Comparison of ENCODE assay signal across 19 cellular contexts in genomic region chr13:32023698-32024097, GRCh38. TPM values are rescaled to one million over a fixed set of nuclear protein-coding genes. Genes with fewer than 3 reads are reported as not detected.
A peak's percentile ranks its signal among the peaks of the same experiment; 100 is the strongest.
DNase-seq lines count a peak whose midpoint lies in the region; ATAC-seq, FAIRE-seq and TF ChIP-seq lines count a peak whose summit lies in the region.
"Had no signal": no experiment of that assay in that cellular context is flagged by ENCODE, and none has a peak within 500 bp of the region (broad histone marks: within the 10 kb centered on the region; RNA-seq: fewer than 3 reads in every experiment).

No MANE protein-coding gene starts in this region.

- POLR2A ChIA-PET in IMR-90 (lab: Charles Lee; ENCODE audit: unreplicated experiment), result no interaction called here

- TF ChIP-seq CTCF in BE2C (IDR thresholded peaks at IDR 0.05; ENCODE audit: low read depth, low read length) (peak; percentile 33), IMR-90 (conservative IDR thresholded peaks at IDR 0.05; ENCODE audit: low read depth, low read length) (peak; percentile 41), VCaP (conservative IDR thresholded peaks at IDR 0.05) (peak; percentile 43), kidney (IDR thresholded peaks at IDR 0.05; ENCODE audit: borderline replicate concordance, extremely low read depth, insufficient read depth) (peak; percentile 5)

- no peak for DNase-seq in BE2C
- DNase-seq in IMR-90, result no peak
- no peak for DNase-seq in kidney
- no peak for DNase-seq in CD1c-positive myeloid dendritic cell (ENCODE audit: extremely low spot score)
- DNase-seq in kidney tubule cell (ENCODE audit: low spot score), result no peak
- DNase-seq in NOMO-1 treated with dmso at 0.1 percent for 144 hours (lab: John Stamatoyannopoulos, UW; ENCODE audit: unreplicated experiment), result no peak
- DNase-seq: activated CD8-positive, alpha-beta memory T cell treated with anti-CD3 and anti-CD28 coated beads for 24 hours; activated naive CD4-positive, alpha-beta T cell; CD8-positive, alpha-beta memory T cell; NCI-H1092; NCI-H524; right cardiac atrium; stimulated activated CD4-positive, alpha-beta T cell treated with anti-CD3 and anti-CD28 coated beads, Interleukin-4, amount 100 ng/mL, for 4 hours; stimulated activated naive B cell treated with anti-CD40 and anti-IgM and Interleukin-4, amounts not matched to agents 10 μg/mL and 1 μg/mL and 100 μg/mL, for 72 hours had no signal

- no CpG with 5 or more reads among the region's 3 CpGs for WGBS in IMR-90 (ENCODE audit: extremely low coverage in 2 of 2, insufficient read length in 1 of 2), 2 experiments

- H3K4me2 ChIP-seq in IMR-90 (ENCODE audit: low read depth, low read length), result no peak overlapping the region

- no peak overlapping the region for H2AK5ac ChIP-seq in IMR-90 (ENCODE audit: low read depth, low read length)

- H2BK15ac ChIP-seq in IMR-90 (ENCODE audit: low read depth, low read length), result no peak overlapping the region

- no peak overlapping the region for H2AFZ ChIP-seq in IMR-90 (replicated peaks; ENCODE audit: low read length, poor library complexity)

- no peak overlapping the region for H4K5ac ChIP-seq in IMR-90 (ENCODE audit: low read depth, low read length)

- no peak overlapping the region for H3K18ac ChIP-seq in IMR-90 (ENCODE audit: low read depth, low read length)

- H3K4me1 ChIP-seq in BE2C (peaks cover 10% of the 10 kb centered on the region), IMR-90 (ENCODE audit: control insufficient read depth, insufficient read depth, low read length) (peaks cover 3% of the 10 kb centered on the region; the same call in 1 of the 2 replicates), kidney (ENCODE audit: control insufficient read depth in 1 of 2, insufficient read depth in 1 of 2, low read depth in 1 of 2, low read length in 2 of 2) (no peaks in the 10 kb centered on the region)

- H3K4ac ChIP-seq in IMR-90 (ENCODE audit: low read depth, low read length), result no peak overlapping the region

- no peak overlapping the region for H2AK9ac ChIP-seq in IMR-90 (replicated peaks; ENCODE audit: low read depth, low read length, poor library complexity)

- no peak for TF ChIP-seq POLR2A in IMR-90 (IDR thresholded peaks at IDR 0.05; ENCODE audit: low read depth, low read length)

- no peak for ATAC-seq in IMR-90 (ENCODE audit: low read depth)
- no peak for ATAC-seq in HG03108 (IDR thresholded peaks at IDR 0.05; ENCODE audit: unreplicated experiment)
- ATAC-seq: natural killer cell treated with Interleukin-12 subunit alpha and Interleukin-12 subunit beta and Interleukin-15 and Interleukin-18, amount 100 ng/mL, for 72 hours; right cardiac atrium; Right ventricle myocardium inferior; stimulated activated naive B cell treated with anti-CD40 and anti-IgM and Interleukin-4, amounts not matched to agents 10 μg/mL and 1 μg/mL and 100 μg/mL, for 72 hours had no signal

- CTCF ChIA-PET in IMR-90 (lab: Yijun Ruan, JAX), result no interaction called here

- intact Hi-C loops in IMR-90 (cut with micrococcal nuclease) (loop anchor here (5.0 kb wide), 1 partner anchor 224 kb away; no protein-coding TSS in a partner anchor), kidney (cut with DNase I) (no loop called here)

- H2BK120ac ChIP-seq in IMR-90 (ENCODE audit: low read depth, low read length), result no peak overlapping the region

- no peak overlapping the region for H3K14ac ChIP-seq in IMR-90 (replicated peaks; ENCODE audit: low read depth, low read length)

- no peak overlapping the region for H2BK5ac ChIP-seq in IMR-90 (ENCODE audit: low read depth, low read length, poor library complexity, severe bottlenecking)

- FAIRE-seq in kidney (lab: Jason Lieb, UNC), result peak; percentile 45
- FAIRE-seq: H54 had no signal

- no peak overlapping the region for H3K23ac ChIP-seq in IMR-90 (ENCODE audit: low read depth, low read length)

- H3K4me3 ChIP-seq in BE2C (ENCODE audit: low read depth, low read length) (no peak overlapping the region), IMR-90 (ENCODE audit: insufficient read depth, low read depth, low read length) (no peak overlapping the region), kidney (ENCODE audit: low read length in 2 of 2) (no peak overlapping the region)

- H3K27ac ChIP-seq in IMR-90 (ENCODE audit: insufficient read depth, low read length), result no peak overlapping the region
- peak overlapping the region; percentile 47; the same call in 1 of the 2 replicates for H3K27ac ChIP-seq in VCaP
- no peak overlapping the region for H3K27ac ChIP-seq in kidney (ENCODE audit: low read depth in 2 of 2, low read length in 2 of 2)

- dilution Hi-C loops in IMR-90 (cut with HindIII; ENCODE audit: low sequenced_read_pairs, unreplicated experiment), result no loop called here

- H3K9me3 ChIP-seq in BE2C (no peaks in the 10 kb centered on the region), IMR-90 (ENCODE audit: control insufficient read depth, insufficient read depth, low read length) (no peaks in the 10 kb centered on the region), kidney (ENCODE audit: control insufficient read depth in 1 of 2, low read length in 2 of 2) (no peaks in the 10 kb centered on the region)

- no peaks in the 10 kb centered on the region for H3K79me1 ChIP-seq in IMR-90 (ENCODE audit: low read depth in 1 of 2, low read length in 2 of 2)

- peak; percentile 28 for TF ChIP-seq RAD21 in IMR-90 (IDR thresholded peaks at IDR 0.05; ENCODE audit: low read length)

- H3K9me1 ChIP-seq in IMR-90 (ENCODE audit: insufficient read depth, low read length), result peaks cover 6% of the 10 kb centered on the region

- in situ Hi-C loops in IMR-90 (cut with MboI; ENCODE audit: low sequenced_read_pairs), result loop anchor here (5.0 to 10.0 kb wide), 2 partner anchors 289 to 551 kb away; no protein-coding TSS in a partner anchor

- H3K36me3 ChIP-seq in BE2C (no peaks in the 10 kb centered on the region), IMR-90 (ENCODE audit: control insufficient read depth, insufficient read depth, low read length) (no peaks in the 10 kb centered on the region), kidney (ENCODE audit: control insufficient read depth in 1 of 2, insufficient read depth in 2 of 2, low read length in 2 of 2) (no peaks in the 10 kb centered on the region)

- H2BK20ac ChIP-seq in IMR-90 (ENCODE audit: low read depth, low read length), result no peak overlapping the region

- no peak overlapping the region for H4K8ac ChIP-seq in IMR-90 (ENCODE audit: low read depth in 2 of 2, low read length in 2 of 2)

- no peaks in the 10 kb centered on the region for H4K20me1 ChIP-seq in IMR-90 (ENCODE audit: insufficient read depth, low read length)

- H3K56ac ChIP-seq in IMR-90 (ENCODE audit: extremely low read depth, insufficient read depth, low read length), result no peak overlapping the region

- no peak overlapping the region for H4K91ac ChIP-seq in IMR-90 (ENCODE audit: insufficient read depth, low read depth, low read length)

- H3K27me3 ChIP-seq in BE2C (no peaks in the 10 kb centered on the region), IMR-90 (ENCODE audit: control insufficient read depth, insufficient read depth, low read length) (no peaks in the 10 kb centered on the region)

- no TSS peak for BruUV-seq in IMR-90 (replicated peaks; lab: Mats Ljungman, UMichigan)

- no peak overlapping the region for H3K9ac ChIP-seq in IMR-90 (ENCODE audit: low read depth, low read length)
- no peak overlapping the region for H3K9ac ChIP-seq in kidney (ENCODE audit: low read length in 2 of 2)

TF ChIP-seq in IMR-90, 13 proteins besides CTCF, POLR2A, EP300 and RAD21:
- no peak for TF ChIP-seq ELK1 (IDR thresholded peaks at IDR 0.05; ENCODE audit: borderline replicate concordance, low read depth, low read length)
- peak; percentile 34 for TF ChIP-seq SMC3 (IDR thresholded peaks at IDR 0.05; ENCODE audit: low read depth, low read length)
TF ChIP-seq in IMR-90: peak in this region for 1.

RNA-seq across cellular contexts. Expression of gene FRY, which starts 7.9 kb away (rescaled TPM):
- 22.6 TPM for polyA plus RNA-seq in BE2C (2012; ENCODE audit: insufficient read depth, insufficient read length, low read depth)
- total RNA-seq in IMR-90 (2012; rRNA removed) (3.0 and 4.2 TPM in 2 replicates), kidney (69.5 TPM)
- polyA plus RNA-seq in IMR-90 (2012; rRNA removed) (3.0 and 4.8 TPM in 2 replicates), kidney (ENCODE audit: insufficient read depth, low read depth, low replicate concordance) (21.8 TPM)
- 3.6 and 4.1 TPM in 2 replicates for polyA plus RNA-seq in IMR-90 (2012; cell fraction: cytosol; rRNA removed)
- 5.4 and 11.0 TPM in 2 replicates for polyA plus RNA-seq in IMR-90 (2012; cell fraction: nucleus; rRNA removed; ENCODE audit: low replicate concordance)

Comparison
In these comparisons a context has a peak if more than half of its experiments do, and no peak if none do; other contexts are left out.
1. RNA of gene FRY, which starts 7.9 kb away (total RNA-seq): 69.5 TPM in kidney (single experiment); 3.0 to 4.2 TPM in IMR-90; every median in the first group is over 10 times any median in the second.
2. Peak in every context shown above with its lines, with median percentiles within 50 percentile points of each other: CTCF ChIP-seq.